In genomic region chr6:156028310-156029131, GRCh38 we compare ENCODE assay signal across 11 cellular contexts.
A peak's percentile ranks its signal among the peaks of the same experiment; 100 is the strongest.
DNase-seq lines count a peak whose midpoint lies in the region; ATAC-seq and TF ChIP-seq lines count a peak whose summit lies in the region.
"Had no signal": no experiment of that assay in that cellular context is flagged by ENCODE, and none has a peak within 500 bp of the region (broad histone marks: within the 10 kb centered on the region; RNA-seq: fewer than 3 reads in every experiment).

No MANE protein-coding gene starts in this region.

- POLR2A ChIA-PET in CD4-positive, alpha-beta memory T cell (lab: Charles Lee; ENCODE audit: partially characterized antibody), result no interaction called here
- POLR2A ChIA-PET in MCF 10A (lab: Yijun Ruan, JAX), result no interaction called here

- H3K27ac Mint-ChIP-seq in CD4-positive, alpha-beta memory T cell, result peak overlapping the region in 6 of 7 donors; percentile 3 to 83 (median 64)
- peak overlapping the region; percentile 75 for H3K27ac Mint-ChIP-seq in activated T-cell treated with anti-CD3 and anti-CD28 coated beads, Interleukin-2, amount 50 U/mL, for 72 hours
- H3K27ac Mint-ChIP-seq in nephron, result peak overlapping the region; percentile 23 to 57 (median 42)
- no peak overlapping the region for H3K27ac Mint-ChIP-seq in MCF 10A (ENCODE audit: low read depth, unreplicated experiment)

- TF ChIP-seq CTCF in nephron (IDR thresholded peaks at IDR 0.05; ENCODE audit: unreplicated experiment in 3 of 3) (no peak), MCF 10A (IDR thresholded peaks at IDR 0.05; ENCODE audit: unreplicated experiment) (no peak)

- no peak overlapping the region for H3K4me2 ChIP-seq in GM23248 (ENCODE audit: unreplicated experiment)

- no peaks in the 10 kb centered on the region for H3K27me3 ChIP-seq in CD4-positive, alpha-beta memory T cell (ENCODE audit: insufficient read depth, low read length)
- no peaks in the 10 kb centered on the region for H3K27me3 ChIP-seq in GM23248 (replicated peaks; ENCODE audit: insufficient read depth)
- H3K27me3 ChIP-seq: uterus had no signal

- peak; percentile 9 to 39 (median 33) for DNase-seq in CD4-positive, alpha-beta memory T cell
- DNase-seq in NCI-H146 treated with DMSO at 0.1 percent for 48 hours (lab: John Stamatoyannopoulos, UW; ENCODE audit: unreplicated experiment), result peak; percentile 98
- peak in 1 of 2 donors; percentile 6 for DNase-seq in activated T-cell treated with anti-CD3 and anti-CD28 coated beads, Interleukin-2, amount 50 U/mL, for 72 hours
- no peak for DNase-seq in GM23248
- no peak for DNase-seq in MCF 10A (ENCODE audit: unreplicated experiment)
- DNase-seq: DND-41, NCI-H187, RPMI8226, uterus had no signal

- intact Hi-C loops in CD4-positive, alpha-beta memory T cell (cut with micrococcal nuclease), result no loop called here
- intact Hi-C loops in MCF 10A (cut with micrococcal nuclease), result no loop called here

- H3K27me3 Mint-ChIP-seq in CD4-positive, alpha-beta memory T cell, result peaks cover 0 to 3% of the 10 kb centered on the region in 2 donors
- no peaks in the 10 kb centered on the region for H3K27me3 Mint-ChIP-seq in activated T-cell treated with anti-CD3 and anti-CD28 coated beads, Interleukin-2, amount 50 U/mL, for 72 hours (ENCODE audit: low read depth)
- H3K27me3 Mint-ChIP-seq in nephron (ENCODE audit: low read depth) (no peaks in the 10 kb centered on the region), MCF 10A (ENCODE audit: insufficient read depth, unreplicated experiment) (no peaks in the 10 kb centered on the region)

- H4K20me1 ChIP-seq in GM23248 (ENCODE audit: insufficient read depth), result no peaks in the 10 kb centered on the region

- H3K9me3 ChIP-seq in CD4-positive, alpha-beta memory T cell (ENCODE audit: control insufficient read depth in 1 of 2, low read length in 2 of 2), result no peaks in the 10 kb centered on the region
- H3K9me3 ChIP-seq in GM23248 (ENCODE audit: low read depth), result peaks cover 4% of the 10 kb centered on the region

- peak; percentile 37 to 72 for ATAC-seq in activated T-cell treated with anti-CD3 and anti-CD28 coated beads, Interleukin-2, amount 50 U/mL, for 72 hours (replicated peaks in 1 of 2)
- ATAC-seq in HG02623 (IDR thresholded peaks at IDR 0.05; ENCODE audit: unreplicated experiment), result no peak

- WGBS in GM23248 (ENCODE audit: low coverage in 1 of 2, low lambda C conversion rate in 2 of 2, missing lambda C conversion rate in 2 of 2), 2 experiments, result 10 to 11% methylated on average over 15 of the region's 15 CpGs

- H3K36me3 Mint-ChIP-seq in CD4-positive, alpha-beta memory T cell, result peaks cover 2 to 15% of the 10 kb centered on the region in 2 donors
- H3K36me3 Mint-ChIP-seq in activated T-cell treated with anti-CD3 and anti-CD28 coated beads, Interleukin-2, amount 50 U/mL, for 72 hours (ENCODE audit: insufficient read depth in 2 of 2), result peaks cover 3 to 6% of the 10 kb centered on the region in 2 donors
- H3K36me3 Mint-ChIP-seq in nephron (ENCODE audit: low read depth) (peaks cover 21% of the 10 kb centered on the region), MCF 10A (ENCODE audit: insufficient read depth, unreplicated experiment) (peaks cover 6% of the 10 kb centered on the region)

- no peaks in the 10 kb centered on the region for H3K36me3 ChIP-seq in CD4-positive, alpha-beta memory T cell (ENCODE audit: insufficient read depth, low read length)
- no peaks in the 10 kb centered on the region for H3K36me3 ChIP-seq in GM23248 (ENCODE audit: low read depth)
- H3K36me3 ChIP-seq: uterus had no signal

- H3K27ac ChIP-seq in CD4-positive, alpha-beta memory T cell (ENCODE audit: low read depth, low read length), result no peak overlapping the region
- H3K27ac ChIP-seq in GM23248, result no peak overlapping the region

- peaks cover 2 to 14% (median 9%) of the 10 kb centered on the region in 4 donors for H3K4me1 Mint-ChIP-seq in CD4-positive, alpha-beta memory T cell
- H3K4me1 Mint-ChIP-seq in activated T-cell treated with anti-CD3 and anti-CD28 coated beads, Interleukin-2, amount 50 U/mL, for 72 hours (ENCODE audit: low read depth), result peaks cover 7% of the 10 kb centered on the region
- H3K4me1 Mint-ChIP-seq in nephron (peaks cover 24% of the 10 kb centered on the region), MCF 10A (ENCODE audit: insufficient read depth, unreplicated experiment) (no peaks in the 10 kb centered on the region)

- CTCF ChIA-PET in CD4-positive, alpha-beta memory T cell (lab: Charles Lee; ENCODE audit: partially characterized antibody), result no interaction called here
- CTCF ChIA-PET in MCF 10A (lab: Yijun Ruan, JAX), result interaction anchor here (0.6 to 0.7 kb wide), 2 partner anchors 10 to 380 kb away, joined by 3 to 4 read pairs; no protein-coding TSS in a partner anchor

- H3K9me2 ChIP-seq in GM23248 (ENCODE audit: insufficient read depth), result no peaks in the 10 kb centered on the region

- peak overlapping the region; percentile 28 to 77 (median 59) for H3K4me3 Mint-ChIP-seq in CD4-positive, alpha-beta memory T cell
- peak overlapping the region; percentile 20 to 63 for H3K4me3 Mint-ChIP-seq in activated T-cell treated with anti-CD3 and anti-CD28 coated beads, Interleukin-2, amount 50 U/mL, for 72 hours
- no peak overlapping the region for H3K4me3 Mint-ChIP-seq in nephron
- H3K4me3 Mint-ChIP-seq in MCF 10A (ENCODE audit: unreplicated experiment), result no peak overlapping the region

- H3K4me3 ChIP-seq in CD4-positive, alpha-beta memory T cell (ENCODE audit: low read length in 2 of 2), result no peak overlapping the region
- H3K4me3 ChIP-seq in GM23248, result no peak overlapping the region
- H3K4me3 ChIP-seq: uterus had no signal

- peaks cover 4 to 39% (median 30%) of the 10 kb centered on the region in 8 donors for H3K9me3 Mint-ChIP-seq in CD4-positive, alpha-beta memory T cell
- H3K9me3 Mint-ChIP-seq in activated T-cell treated with anti-CD3 and anti-CD28 coated beads, Interleukin-2, amount 50 U/mL, for 72 hours, result peaks cover 4 to 9% of the 10 kb centered on the region in 2 donors
- H3K9me3 Mint-ChIP-seq in nephron, result peaks cover 33% of the 10 kb centered on the region
- H3K9me3 Mint-ChIP-seq in MCF 10A (ENCODE audit: unreplicated experiment), result peaks cover 17% of the 10 kb centered on the region

- no TSS peak for BruUV-seq in MCF 10A (replicated peaks; lab: Mats Ljungman, UMichigan)

- H3K79me2 ChIP-seq in GM23248 (ENCODE audit: insufficient read depth), result no peaks in the 10 kb centered on the region

- H3F3A ChIP-seq in GM23248 (ENCODE audit: insufficient read depth), result no peaks in the 10 kb centered on the region

- no peak overlapping the region for H3K9ac ChIP-seq in GM23248

- H2AFZ ChIP-seq in GM23248, result no peak overlapping the region

- in situ Hi-C loops in GM23248 (cut with MboI), result no loop called here

- H3K4me1 ChIP-seq in CD4-positive, alpha-beta memory T cell (ENCODE audit: insufficient read depth, low read length), result no peaks in the 10 kb centered on the region
- H3K4me1 ChIP-seq in GM23248 (ENCODE audit: insufficient read depth), result no peaks in the 10 kb centered on the region
- H3K4me1 ChIP-seq: uterus had no signal

Comparison
In these comparisons a context has a peak if more than half of its experiments do, and no peak if none do; other contexts are left out.
1. DNase-seq: peak in CD4-positive, alpha-beta memory T cell (5 of 5) and NCI-H146 treated with DMSO at 0.1 percent for 48 hours (single experiment); none in GM23248 (single experiment) and MCF 10A (single experiment).
2. H3K4me3 Mint-ChIP-seq: peak in CD4-positive, alpha-beta memory T cell (8 of 8) and activated T-cell treated with anti-CD3 and anti-CD28 coated beads, Interleukin-2, amount 50 U/mL, for 72 hours (2 of 2); none in nephron (0 of 3) and MCF 10A (single experiment).